10 cellular contexts compared by ENCODE assay signal in genomic region chr6:24861934-24862333, GRCh38.
DNase-seq lines count a peak whose midpoint lies in the region; ATAC-seq and TF ChIP-seq lines count a peak whose summit lies in the region.
"Had no signal": no experiment of that assay in that cellular context is flagged by ENCODE, and none has a peak within 500 bp of the region (broad histone marks: within the 10 kb centered on the region; RNA-seq: fewer than 3 reads in every experiment).

No MANE protein-coding gene starts in this region.

- DNase-seq in GM13977 (ENCODE audit: low spot score) (peak; percentile 37), NCI-H1694 treated with DMSO at 0.1 percent for 48 hours (lab: John Stamatoyannopoulos, UW) (no peak), dedifferentiated amniotic fluid mesenchymal stem cell (ENCODE audit: extremely low spot score) (no peak), MG63 (no peak), NCI-H524 (lab: John Stamatoyannopoulos, UW) (no peak)
- DNase-seq in activated naive CD8-positive, alpha-beta T cell treated with anti-CD3 and anti-CD28 coated beads, Interleukin-2, amount 10 ng/mL, durations not matched to agents 7 days and 5 days: no peak
- DNase-seq: heart left ventricle, nucleus accumbens had no signal

- TF ChIP-seq CTCF in GM13977 (IDR thresholded peaks at IDR 0.05; ENCODE audit: extremely low read depth, insufficient read depth, missing control alignments): no peak

- in situ Hi-C loops in GM13977 (cut with MboI; ENCODE audit: low pct_unique_long_range_greater_than_20kb, low sequenced_read_pairs, unreplicated experiment): no loop called here

- POLR2A ChIA-PET in activated naive CD8-positive, alpha-beta T cell treated with anti-CD3 and anti-CD28 coated beads, Interleukin-2, amount 10 ng/mL, durations not matched to agents 7 days and 5 days (lab: Charles Lee): interaction anchor here (0.8 to 1.4 kb wide), 2 partner anchors 38 to 74 kb away, joined by 3 to 6 read pairs; partner anchors contain the start of gene RIPOR2

- H3K4me1 Mint-ChIP-seq in activated naive CD8-positive, alpha-beta T cell treated with anti-CD3 and anti-CD28 coated beads, Interleukin-2, amount 10 ng/mL, durations not matched to agents 7 days and 5 days: peaks cover 69% of the 10 kb centered on the region

- ATAC-seq in GM19455 (IDR thresholded peaks at IDR 0.05; ENCODE audit: unreplicated experiment) (peak; percentile 49), HG03159 (IDR thresholded peaks at IDR 0.05; ENCODE audit: unreplicated experiment) (peak; percentile 63)
- ATAC-seq in activated naive CD8-positive, alpha-beta T cell treated with anti-CD3 and anti-CD28 coated beads, Interleukin-2, amount 10 ng/mL, durations not matched to agents 7 days and 5 days (ENCODE audit: low read depth): peak; percentile 16
- ATAC-seq: heart left ventricle had no signal

- peaks cover 57% of the 10 kb centered on the region for H3K36me3 Mint-ChIP-seq in activated naive CD8-positive, alpha-beta T cell treated with anti-CD3 and anti-CD28 coated beads, Interleukin-2, amount 10 ng/mL, durations not matched to agents 7 days and 5 days

- H3K4me3 Mint-ChIP-seq in activated naive CD8-positive, alpha-beta T cell treated with anti-CD3 and anti-CD28 coated beads, Interleukin-2, amount 10 ng/mL, durations not matched to agents 7 days and 5 days: peak overlapping the region; percentile 36

- H3K27me3 Mint-ChIP-seq in activated naive CD8-positive, alpha-beta T cell treated with anti-CD3 and anti-CD28 coated beads, Interleukin-2, amount 10 ng/mL, durations not matched to agents 7 days and 5 days: no peaks in the 10 kb centered on the region

- H3K9me3 Mint-ChIP-seq in activated naive CD8-positive, alpha-beta T cell treated with anti-CD3 and anti-CD28 coated beads, Interleukin-2, amount 10 ng/mL, durations not matched to agents 7 days and 5 days: no peaks in the 10 kb centered on the region

- no peak overlapping the region for H3K4me3 ChIP-seq in MG63
- H3K4me3 ChIP-seq: heart left ventricle had no signal

- no peaks in the 10 kb centered on the region for H3K36me3 ChIP-seq in MG63

- H3K27me3 ChIP-seq in MG63: no peaks in the 10 kb centered on the region
- H3K27me3 ChIP-seq: heart left ventricle had no signal

- peak overlapping the region; percentile 81 for H3K27ac Mint-ChIP-seq in activated naive CD8-positive, alpha-beta T cell treated with anti-CD3 and anti-CD28 coated beads, Interleukin-2, amount 10 ng/mL, durations not matched to agents 7 days and 5 days

- H3K9me3 ChIP-seq in MG63: no peaks in the 10 kb centered on the region
- H3K9me3 ChIP-seq: heart left ventricle had no signal
